8 cellular contexts compared by ENCODE assay signal in the genomic region with DNA sequence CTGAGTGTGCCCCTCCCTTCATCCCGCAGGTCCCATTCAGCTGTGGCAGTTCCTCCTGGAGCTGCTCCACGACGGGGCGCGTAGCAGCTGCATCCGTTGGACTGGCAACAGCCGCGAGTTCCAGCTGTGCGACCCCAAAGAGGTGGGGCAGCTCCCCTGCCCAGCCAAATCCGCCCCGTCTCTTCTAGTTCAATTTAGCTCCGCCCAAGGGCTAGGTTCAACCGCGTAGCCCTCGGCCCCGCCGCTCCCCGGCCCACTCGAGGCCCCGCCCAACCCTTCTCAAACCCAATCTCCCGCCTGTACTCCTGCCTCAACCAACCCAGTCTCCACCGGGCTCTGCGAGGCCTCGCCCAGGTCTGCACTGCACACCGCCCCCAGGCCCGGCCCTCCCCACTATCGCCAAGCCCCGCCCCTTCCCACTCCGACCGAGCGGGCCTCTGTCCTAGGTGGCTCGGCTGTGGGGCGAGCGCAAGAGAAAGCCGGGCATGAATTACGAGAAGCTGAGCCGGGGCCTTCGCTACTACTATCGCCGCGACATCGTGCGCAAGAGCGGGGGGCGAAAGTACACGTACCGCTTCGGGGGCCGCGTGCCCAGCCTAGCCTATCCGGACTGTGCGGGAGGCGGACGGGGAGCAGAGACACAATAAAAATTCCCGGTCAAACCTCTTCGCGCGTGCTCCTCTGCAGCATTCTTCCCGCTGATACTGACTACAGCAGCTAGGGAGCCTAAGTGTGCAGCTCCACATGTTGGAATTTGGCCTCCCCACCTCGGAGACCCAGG. TPM values are rescaled to one million over a fixed set of nuclear protein-coding genes. Genes with fewer than 3 reads are reported as not detected.
DNase-seq lines count a peak whose midpoint lies in the region; ATAC-seq and TF ChIP-seq lines count a peak whose summit lies in the region.

No MANE protein-coding gene starts in this region.

- H3K27ac ChIP-seq in HUES64 (ENCODE audit: low read depth, low read length) (peak overlapping the region; percentile 2; the same call in 1 of the 2 replicates), OCI-LY1 (ENCODE audit: low read depth, low read length, poor library complexity, severe bottlenecking) (peak overlapping the region; percentile 71)

- H3K9me2 ChIP-seq in OCI-LY1 (ENCODE audit: low read depth, low read length): no peaks in the 10 kb centered on the region

- H3K27me3 ChIP-seq in HUES64 (ENCODE audit: insufficient read depth, low read length): peaks cover 14% of the 10 kb centered on the region
- no peaks in the 10 kb centered on the region for H3K27me3 ChIP-seq in OCI-LY1 (ENCODE audit: insufficient read depth, low read length)

- peak; percentile 88 for DNase-seq in COR-L47 (lab: John Stamatoyannopoulos, UW)
- peak; percentile 90 for DNase-seq in activated T-cell treated with anti-CD3 and anti-CD28 coated beads for 1 hour (ENCODE audit: low read depth)
- peak; percentile 98 for DNase-seq in epithelial cell of esophagus (ENCODE audit: low read depth)
- DNase-seq in mucosa of descending colon: peak; percentile 96 to 99 (median 97)
- peak; percentile 95 for DNase-seq in stimulated activated CD8-positive, alpha-beta memory T cell treated with anti-CD3 and anti-CD28 coated beads, Interleukin-2, amount 100 ng/mL, for 48 hours (ENCODE audit: low read depth in 2 of 2)

- H3K4me1 ChIP-seq in HUES64 (ENCODE audit: insufficient read depth, low read length) (peaks cover 26% of the 10 kb centered on the region), OCI-LY1 (ENCODE audit: insufficient read depth, low read length, severe bottlenecking) (peaks cover 44% of the 10 kb centered on the region), mucosa of descending colon (ENCODE audit: low read depth) (peaks cover 27% of the 10 kb centered on the region)

- intact Hi-C loops in mucosa of descending colon (cut with DNase I, micrococcal nuclease): no loop called here

- 1% methylated on average over 60 of the region's 60 CpGs for WGBS in HUES64

- H3K4me2 ChIP-seq in OCI-LY1 (ENCODE audit: low read length): peak overlapping the region; percentile 68

- H3K4me3 ChIP-seq in HUES64 (ENCODE audit: low read length): peak overlapping the region; percentile 67
- H3K4me3 ChIP-seq in OCI-LY1 (ENCODE audit: low read depth, low read length, poor library complexity, severe bottlenecking): peak overlapping the region; percentile 65
- H3K4me3 ChIP-seq in epithelial cell of esophagus (ENCODE audit: low read length): peak overlapping the region; percentile 55
- H3K4me3 ChIP-seq in mucosa of descending colon: peak overlapping the region; percentile 30

- H4K20me1 ChIP-seq in OCI-LY1 (ENCODE audit: insufficient read depth, low read length): no peaks in the 10 kb centered on the region

- ATAC-seq in GM21390 (IDR thresholded peaks at IDR 0.05; ENCODE audit: unreplicated experiment) (peak; percentile 68), mucosa of descending colon (peak; percentile 84)

- no peak for TF ChIP-seq CTCF in OCI-LY1 (IDR thresholded peaks at IDR 0.05; ENCODE audit: low read length)
- TF ChIP-seq CTCF in epithelial cell of esophagus (IDR thresholded peaks at IDR 0.05; ENCODE audit: insufficient read depth, low read depth, low read length, missing control alignments): no peak
- no peak for TF ChIP-seq CTCF in mucosa of descending colon (IDR thresholded peaks at IDR 0.05)

- H3K9me3 ChIP-seq in HUES64 (ENCODE audit: insufficient read depth, low read depth, low read length): no peaks in the 10 kb centered on the region
- no peaks in the 10 kb centered on the region for H3K9me3 ChIP-seq in OCI-LY1 (ENCODE audit: low read length)
- H3K9me3 ChIP-seq in mucosa of descending colon: no peaks in the 10 kb centered on the region

- no peak overlapping the region for H3K9ac ChIP-seq in HUES64 (ENCODE audit: low read depth, low read length)
- H3K9ac ChIP-seq in OCI-LY1 (ENCODE audit: low read length): peak overlapping the region; percentile 64

- peaks cover 11% of the 10 kb centered on the region for H3K79me2 ChIP-seq in OCI-LY1 (ENCODE audit: insufficient read depth, low read length)

- H3K36me3 ChIP-seq in HUES64 (ENCODE audit: insufficient read depth, low read length): no peaks in the 10 kb centered on the region
- no peaks in the 10 kb centered on the region for H3K36me3 ChIP-seq in OCI-LY1 (ENCODE audit: insufficient read depth, low read length)
- no peaks in the 10 kb centered on the region for H3K36me3 ChIP-seq in mucosa of descending colon (ENCODE audit: low read depth)

- H2AFZ ChIP-seq in OCI-LY1 (ENCODE audit: low read length): no peak overlapping the region

- peaks cover 4% of the 10 kb centered on the region; the same call in 1 of the 2 replicates for H3F3A ChIP-seq in OCI-LY1 (ENCODE audit: insufficient read depth, low read length)

RNA-seq across cellular contexts. Expression of a gene that starts 2.9 kb away (rescaled TPM):
- 1.1 TPM for polyA plus RNA-seq in HUES64 (2013, experiment 1 of 2)
- polyA plus RNA-seq in HUES64 (2013, experiment 2 of 2): 1.6 TPM
- 1 to 10 TPM in 2 of 3 donors, under 1 TPM in 1; 0.76 to 2.0 (median 1.1) TPM for total RNA-seq in mucosa of descending colon

RNA-seq across cellular contexts. Expression of a gene that starts 3.7 kb away (rescaled TPM):
- polyA plus RNA-seq in HUES64 (2013, experiment 1 of 2): 494 TPM
- 519 TPM for polyA plus RNA-seq in HUES64 (2013, experiment 2 of 2)
- total RNA-seq in mucosa of descending colon: 100 to 1,000 TPM; 460 to 939 (median 669) TPM

RNA-seq across cellular contexts. Expression of a gene that starts 15.6 kb away (rescaled TPM):
- polyA plus RNA-seq in HUES64 (2013, experiment 1 of 2): 56.0 TPM
- 50.7 TPM for polyA plus RNA-seq in HUES64 (2013, experiment 2 of 2)
- 10 to 100 TPM; 67.4 to 73.3 (median 67.6) TPM for total RNA-seq in mucosa of descending colon

RNA-seq across cellular contexts. Expression of a gene that starts 21.9 kb away (rescaled TPM):
- not detected for polyA plus RNA-seq in HUES64 (2013, experiment 1 of 2)
- polyA plus RNA-seq in HUES64 (2013, experiment 2 of 2): 0.51 TPM
- not detected for total RNA-seq in mucosa of descending colon

RNA-seq across cellular contexts. Expression of a gene that starts 31.9 kb away (rescaled TPM):
- 18.7 TPM for polyA plus RNA-seq in HUES64 (2013, experiment 1 of 2)
- 16.7 TPM for polyA plus RNA-seq in HUES64 (2013, experiment 2 of 2)
- 10 to 100 TPM in 1 of 3 donors, 1 to 10 TPM in 2; 6.4 to 13.2 (median 9.0) TPM for total RNA-seq in mucosa of descending colon

Comparison
In these comparisons a context has a peak if more than half of its experiments do, and no peak if none do; other contexts are left out.
1. Peak in every context shown above with its lines: DNase-seq, ATAC-seq, H3K4me3 ChIP-seq and H3K27ac ChIP-seq.